In the genomic region with DNA sequence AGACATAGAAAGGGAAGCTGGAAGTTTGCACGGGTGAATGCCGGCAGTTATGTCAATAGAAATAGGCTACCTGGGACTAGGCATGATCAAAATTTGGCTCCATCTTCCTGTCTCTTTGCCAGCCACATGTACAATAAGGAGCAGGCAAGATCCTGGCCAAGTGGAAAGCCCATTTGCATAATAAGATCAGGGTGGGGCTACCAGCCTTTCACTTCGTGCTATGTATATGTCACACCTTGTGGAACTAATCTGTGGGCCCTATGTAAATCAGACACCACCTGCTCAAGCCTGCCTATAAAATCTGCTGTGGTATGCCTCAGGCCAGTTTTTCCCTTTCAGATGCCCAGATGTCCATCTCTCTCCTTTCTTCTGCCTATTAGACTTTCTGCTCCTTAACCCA, we compare ENCODE assay signal across 19 cellular contexts.
DNase-seq lines count a peak whose midpoint lies in the region; ATAC-seq and TF ChIP-seq lines count a peak whose summit lies in the region.
"Had no signal": no experiment of that assay in that cellular context is flagged by ENCODE, and none has a peak within 500 bp of the region (broad histone marks: within the 10 kb centered on the region; RNA-seq: fewer than 3 reads in every experiment).

No MANE protein-coding gene starts in this region.

- H3K27ac Mint-ChIP-seq in activated naive CD4-positive, alpha-beta T cell treated with anti-CD3 and anti-CD28 coated beads for 36 hours = no peak overlapping the region
- H3K27ac Mint-ChIP-seq: activated naive CD4-positive, alpha-beta T cell treated with anti-CD3 and anti-CD28 coated beads, Interleukin-2, amount 50 U/mL, for 24 hours; CD4-positive, alpha-beta memory T cell had no signal

- no peak overlapping the region for H3K4me3 ChIP-seq in OCI-LY7 (ENCODE audit: low read depth, low read length, poor library complexity, severe bottlenecking)
- H3K4me3 ChIP-seq: body of pancreas, dorsolateral prefrontal cortex, heart left ventricle, MG63, SK-N-MC had no signal

- DNase-seq in COR-L47 (lab: John Stamatoyannopoulos, UW) = peak; percentile 33
- DNase-seq in HT-29 (ENCODE audit: low spot score) = peak; percentile 19
- DNase-seq in OCI-LY7 (ENCODE audit: low spot score) = peak; percentile 3
- DNase-seq in activated naive CD4-positive, alpha-beta T cell treated with anti-CD3 and anti-CD28 coated beads for 36 hours = no peak
- no peak for DNase-seq in stimulated activated CD8-positive, alpha-beta memory T cell treated with anti-CD3 and anti-CD28 coated beads, Interleukin-4, amount 100 ng/mL, for 48 hours
- no peak for DNase-seq in AG08395 (ENCODE audit: low spot score)
- DNase-seq: activated CD4-positive, alpha-beta T cell treated with anti-CD3 and anti-CD28 coated beads, Interleukin-2, amount 50 U/mL, for 1 hour; body of pancreas; CD4-positive, alpha-beta memory T cell; dorsolateral prefrontal cortex; GOT3; heart left ventricle; MG63; midbrain; T1000 had no signal

- no peaks in the 10 kb centered on the region for H3K36me3 Mint-ChIP-seq in activated naive CD4-positive, alpha-beta T cell treated with anti-CD3 and anti-CD28 coated beads for 36 hours (ENCODE audit: low read depth)
- H3K36me3 Mint-ChIP-seq: activated naive CD4-positive, alpha-beta T cell treated with anti-CD3 and anti-CD28 coated beads, Interleukin-2, amount 50 U/mL, for 24 hours; CD4-positive, alpha-beta memory T cell had no signal

- ATAC-seq in esophagus mucosa (peak; percentile 95), HG03175 (IDR thresholded peaks at IDR 0.05; ENCODE audit: unreplicated experiment) (no peak)
- ATAC-seq: body of pancreas, heart left ventricle had no signal

- no peaks in the 10 kb centered on the region for H3K9me2 ChIP-seq in OCI-LY7 (ENCODE audit: insufficient read depth, low read length)

- H3K36me3 ChIP-seq in OCI-LY7 (ENCODE audit: insufficient read depth, low read length) = no peaks in the 10 kb centered on the region
- H3K36me3 ChIP-seq: heart left ventricle, MG63 had no signal

- H4K20me1 ChIP-seq in OCI-LY7 (ENCODE audit: insufficient read depth, low read length) = no peaks in the 10 kb centered on the region

- no peak overlapping the region for H3K4me3 Mint-ChIP-seq in activated naive CD4-positive, alpha-beta T cell treated with anti-CD3 and anti-CD28 coated beads for 36 hours
- H3K4me3 Mint-ChIP-seq: activated naive CD4-positive, alpha-beta T cell treated with anti-CD3 and anti-CD28 coated beads, Interleukin-2, amount 50 U/mL, for 24 hours; CD4-positive, alpha-beta memory T cell had no signal

- no peak for TF ChIP-seq CTCF in OCI-LY7 (conservative IDR thresholded peaks at IDR 0.05; ENCODE audit: low read length)

- POLR2A ChIA-PET in OCI-LY7 (lab: Charles Lee) = interaction anchor here (0.7 kb wide), 2 partner anchors 9 to 1309 kb away, joined by 3 read pairs; no protein-coding TSS in a partner anchor

- BruUV-seq in OCI-LY7 (replicated peaks; lab: Mats Ljungman, UMichigan) = no TSS peak

- H3K4me2 ChIP-seq in OCI-LY7 (ENCODE audit: low read length) = 0 out of 2 replicates have a peak overlapping the region, but pooled peaks have one; percentile 16

- CTCF ChIA-PET in OCI-LY7 (lab: Charles Lee; ENCODE audit: unreplicated experiment) = no interaction called here
- CTCF ChIA-PET in activated naive CD4-positive, alpha-beta T cell treated with anti-CD3 and anti-CD28 coated beads for 36 hours (lab: Charles Lee) = no interaction called here

- no peaks in the 10 kb centered on the region for H3K79me2 ChIP-seq in OCI-LY7 (ENCODE audit: insufficient read depth, low read depth, low read length)

- H2AFZ ChIP-seq in OCI-LY7 (ENCODE audit: low read length) = no peak overlapping the region

- H3K9me3 Mint-ChIP-seq in activated naive CD4-positive, alpha-beta T cell treated with anti-CD3 and anti-CD28 coated beads for 36 hours = no peaks in the 10 kb centered on the region
- H3K9me3 Mint-ChIP-seq: activated naive CD4-positive, alpha-beta T cell treated with anti-CD3 and anti-CD28 coated beads, Interleukin-2, amount 50 U/mL, for 24 hours had no signal

- H3K4me1 ChIP-seq in OCI-LY7 (ENCODE audit: insufficient read depth, low read length, poor library complexity, severe bottlenecking) = no peaks in the 10 kb centered on the region
- H3K4me1 ChIP-seq: body of pancreas had no signal

- intact Hi-C loops in OCI-LY7 (cut with micrococcal nuclease; ENCODE audit: unreplicated experiment) = no loop called here
- intact Hi-C loops in activated naive CD4-positive, alpha-beta T cell treated with anti-CD3 and anti-CD28 coated beads for 36 hours (cut with micrococcal nuclease) = no loop called here

- no peaks in the 10 kb centered on the region for H3K4me1 Mint-ChIP-seq in activated naive CD4-positive, alpha-beta T cell treated with anti-CD3 and anti-CD28 coated beads for 36 hours (ENCODE audit: low read depth)
- H3K4me1 Mint-ChIP-seq: activated naive CD4-positive, alpha-beta T cell treated with anti-CD3 and anti-CD28 coated beads, Interleukin-2, amount 50 U/mL, for 24 hours; CD4-positive, alpha-beta memory T cell had no signal

- no peaks in the 10 kb centered on the region for H3K9me3 ChIP-seq in OCI-LY7 (ENCODE audit: low read length)
- H3K9me3 ChIP-seq: body of pancreas, heart left ventricle, MG63 had no signal

- H3K27me3 Mint-ChIP-seq in activated naive CD4-positive, alpha-beta T cell treated with anti-CD3 and anti-CD28 coated beads for 36 hours (ENCODE audit: low read depth) = peaks cover 18% of the 10 kb centered on the region

- H3K27ac ChIP-seq in OCI-LY7 (ENCODE audit: low read depth, low read length, poor library complexity, severe bottlenecking) = no peak overlapping the region
- H3K27ac ChIP-seq: body of pancreas, dorsolateral prefrontal cortex, heart left ventricle, SK-N-MC had no signal

Comparison
In these comparisons a context has a peak if more than half of its experiments do, and no peak if none do; other contexts are left out.
1. DNase-seq: peak in COR-L47 (single experiment), HT-29 (single experiment) and OCI-LY7 (single experiment); none in activated naive CD4-positive, alpha-beta T cell treated with anti-CD3 and anti-CD28 coated beads for 36 hours (single experiment), stimulated activated CD8-positive, alpha-beta memory T cell treated with anti-CD3 and anti-CD28 coated beads, Interleukin-4, amount 100 ng/mL, for 48 hours (single experiment) and AG08395 (single experiment).